ENCODE assay signal across 10 cellular contexts in genomic region chr5:78527054-78527884, GRCh38.
DNase-seq lines count a peak whose midpoint lies in the region; ATAC-seq and TF ChIP-seq lines count a peak whose summit lies in the region.
"Had no signal": no experiment of that assay in that cellular context is flagged by ENCODE, and none has a peak within 500 bp of the region (broad histone marks: within the 10 kb centered on the region; RNA-seq: fewer than 3 reads in every experiment).

No MANE protein-coding gene starts in this region.

- peaks cover 0 to 9% of the 10 kb centered on the region in 2 donors for H3K4me1 ChIP-seq in aorta (ENCODE audit: control insufficient read depth in 1 of 2, insufficient read depth in 2 of 2, low read length in 2 of 2)
- H3K4me1 ChIP-seq: BLaER1 had no signal

- H3K27ac Mint-ChIP-seq in mesothelial cell of epicardium: peak overlapping the region; percentile 71

- ATAC-seq in Right ventricle myocardium inferior (peak; percentile 92), aorta (ENCODE audit: low FRiP score) (peak; percentile 93), HG03045 (IDR thresholded peaks at IDR 0.05; ENCODE audit: unreplicated experiment) (no peak)

- peaks cover 36% of the 10 kb centered on the region for H3K4me1 Mint-ChIP-seq in mesothelial cell of epicardium

- no peaks in the 10 kb centered on the region for H3K9me3 Mint-ChIP-seq in mesothelial cell of epicardium

- peak overlapping the region in 1 of 2 donors; percentile 67 for H3K27ac ChIP-seq in aorta (ENCODE audit: low read depth in 1 of 2, low read length in 2 of 2)
- H3K27ac ChIP-seq: BLaER1 had no signal

- H3K4me3 ChIP-seq in epithelial cell of esophagus (ENCODE audit: low read length) (no peak overlapping the region), aorta (ENCODE audit: low read length in 2 of 2) (no peak overlapping the region)
- H3K4me3 ChIP-seq: BLaER1, ovary had no signal

- intact Hi-C loops in Right ventricle myocardium inferior (cut with DNase I): loop anchor here (2.0 kb wide), 1 partner anchor 20 kb away; no protein-coding TSS in a partner anchor
- intact Hi-C loops in cardiac septum (cut with DNase I): loop anchor here (5.0 kb wide), 1 partner anchor 40 kb away; no protein-coding TSS in a partner anchor
- intact Hi-C loops in aorta (cut with DNase I): loop anchor here in 1 of 2 donors (10.0 kb wide), 1 partner anchor 218 kb away; no protein-coding TSS in a partner anchor

- no peaks in the 10 kb centered on the region for H3K27me3 ChIP-seq in aorta (ENCODE audit: control insufficient read depth in 1 of 2, insufficient read depth in 2 of 2, low read length in 1 of 2)
- H3K27me3 ChIP-seq: BLaER1, ovary had no signal

- no peaks in the 10 kb centered on the region for H3K36me3 ChIP-seq in aorta (ENCODE audit: control insufficient read depth in 1 of 2, insufficient read depth in 2 of 2, low read length in 1 of 2)
- H3K36me3 ChIP-seq: BLaER1, ovary had no signal

- 3 to 5% methylated on average over 9 of the region's 9 CpGs for WGBS in aorta, 2 donors

- no peaks in the 10 kb centered on the region for H3K27me3 Mint-ChIP-seq in mesothelial cell of epicardium (ENCODE audit: low read depth)

- H3K4me3 Mint-ChIP-seq in mesothelial cell of epicardium: no peak overlapping the region

- DNase-seq in Right ventricle myocardium inferior (ENCODE audit: missing footprints): no peak
- DNase-seq in cardiac septum (ENCODE audit: low spot score): no peak
- peak; percentile 96 for DNase-seq in epithelial cell of esophagus (ENCODE audit: low read depth)
- DNase-seq in mesothelial cell of epicardium (ENCODE audit: low spot score in 2 of 2, unreplicated experiment in 2 of 2): no peak
- peak in 1 of 2 donors; percentile 90 for DNase-seq in aorta
- no peak for DNase-seq in NCI-H2171 treated with DMSO at 0.1 percent for 48 hours (lab: John Stamatoyannopoulos, UW)
- DNase-seq in NK-92 (lab: John Stamatoyannopoulos, UW; ENCODE audit: unreplicated experiment): no peak

- H3K36me3 Mint-ChIP-seq in mesothelial cell of epicardium: no peaks in the 10 kb centered on the region

- TF ChIP-seq CTCF in epithelial cell of esophagus (IDR thresholded peaks at IDR 0.05; ENCODE audit: insufficient read depth, low read depth, low read length, missing control alignments): no peak
- no peak for TF ChIP-seq CTCF in mesothelial cell of epicardium (IDR thresholded peaks at IDR 0.05; ENCODE audit: unreplicated experiment)

- H3K9me3 ChIP-seq in aorta (ENCODE audit: control insufficient read depth, low read length): no peaks in the 10 kb centered on the region
- H3K9me3 ChIP-seq: BLaER1, ovary had no signal
